38 cellular contexts compared by ENCODE assay signal in genomic region chr21:40788635-40789034, GRCh38. TPM values are rescaled to one million over a fixed set of nuclear protein-coding genes. Genes with fewer than 3 reads are reported as not detected.
"Had no signal": no experiment of that assay in that cellular context is flagged by ENCODE, and none has a peak within 500 bp of the region (broad histone marks: within the 10 kb centered on the region; RNA-seq: fewer than 3 reads in every experiment).

No MANE protein-coding gene starts in this region.

- H3K9me3 ChIP-seq: MG63 had no signal

- H3K36me3 ChIP-seq: MG63 had no signal

- H3K4me3 ChIP-seq: MG63 had no signal

- DNase-seq: Karpas-422, Kasumi-1, MG63, MM.1S, MV-4-11, NCI-H1048, NCI-H1092, NCI-H1092 treated with DMSO at 0.1 percent for 48 hours, NCI-H1105, NCI-H1105 treated with DMSO at 0.1 percent for 48 hours, NCI-H1417, NCI-H1417 treated with DMSO at 0.1 percent for 48 hours, NCI-H1436, NCI-H1436 treated with DMSO at 0.1 percent for 48 hours, NCI-H1694, NCI-H1694 treated with DMSO at 0.1 percent for 48 hours, NCI-H187, NCI-H187 treated with DMSO at 0.1 percent for 48 hours, NCI-H1930, NCI-H2029, NCI-H2029 treated with DMSO at 0.1 percent for 48 hours, NCI-H2081, NCI-H2081 treated with DMSO at 0.1 percent for 48 hours, NCI-H2107, NCI-H2171, NCI-H2171 treated with DMSO at 0.1 percent for 48 hours, NCI-H2227 treated with DMSO at 0.1 percent for 48 hours, NCI-H226, NCI-H345, NCI-H446, NCI-H446 treated with DMSO at 0.1 percent for 48 hours, NCI-H510A, NCI-H510A treated with DMSO at 0.1 percent for 48 hours, NCI-H524, NCI-H524 treated with DMSO at 0.1 percent for 48 hours had no signal

- H3K27me3 ChIP-seq: MG63 had no signal

RNA-seq across cellular contexts. Expression of gene DSCAM, which starts 58.3 kb away (rescaled TPM):
- total RNA-seq: LHCN-M2, M059J, NCI-H460 had no signal
